29 cellular contexts compared by ENCODE assay signal in the genomic region with DNA sequence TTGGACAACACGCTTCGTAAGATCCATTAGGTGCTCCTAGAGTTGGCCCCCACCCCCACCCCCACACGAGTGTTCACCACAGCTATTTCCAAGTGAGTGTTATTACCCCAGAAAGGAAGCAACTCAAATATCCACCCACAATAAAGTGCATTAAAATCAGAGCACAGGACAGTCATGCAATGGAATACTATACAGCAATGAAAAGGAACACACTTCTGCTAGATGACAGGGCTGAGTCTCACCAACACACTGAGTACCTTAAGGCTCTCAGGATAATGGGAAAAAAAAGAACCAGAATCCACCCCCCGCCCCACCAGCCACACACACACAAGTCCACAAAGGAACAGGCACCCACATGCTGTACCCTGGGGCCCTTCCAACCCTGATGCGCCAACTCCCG. TPM values are rescaled to one million over a fixed set of nuclear protein-coding genes. Genes with fewer than 3 reads are reported as not detected.
DNase-seq lines count a peak whose midpoint lies in the region; ATAC-seq, FAIRE-seq and TF ChIP-seq lines count a peak whose summit lies in the region.
"Had no signal": no experiment of that assay in that cellular context is flagged by ENCODE, and none has a peak within 500 bp of the region (broad histone marks: within the 10 kb centered on the region; RNA-seq: fewer than 3 reads in every experiment).

No MANE protein-coding gene starts in this region.

- no peak for TF ChIP-seq CTCF in HEK293 (tag by site-specific recombination; IDR thresholded peaks at IDR 0.05)
- no peak for TF ChIP-seq CTCF in K562 (IDR thresholded peaks at IDR 0.05 in 2 of 3, conservative IDR thresholded peaks at IDR 0.05 in 1 of 3; ENCODE audit: insufficient read depth in 2 of 3, low read depth in 1 of 3, low read length in 3 of 3)
- no peak for TF ChIP-seq CTCF in endothelial cell (IDR thresholded peaks at IDR 0.05; ENCODE audit: unreplicated experiment)

- intact Hi-C loops in K562 (cut with micrococcal nuclease) = no loop called here

- no peak overlapping the region for H3K4me2 ChIP-seq in K562 (ENCODE audit: insufficient read depth, low read length)
- H3K4me2 ChIP-seq: BLaER1 had no signal

- in situ Hi-C loops in K562 (cut with MboI) = no loop called here

- H3K27ac ChIP-seq in HEK293 (ENCODE audit: extremely low read depth, low read depth, low read length) = no peak overlapping the region
- H3K27ac ChIP-seq in K562 (ENCODE audit: extremely low read depth, low read depth, low read length) = no peak overlapping the region
- H3K27ac ChIP-seq: BLaER1 had no signal

- H3K9me3 Mint-ChIP-seq in endothelial cell (ENCODE audit: unreplicated experiment) = no peaks in the 10 kb centered on the region

- H3K79me2 ChIP-seq in K562 (ENCODE audit: control insufficient read depth, insufficient read depth, low read length) = no peaks in the 10 kb centered on the region

- POLR2A ChIA-PET in HEK293 (lab: Yijun Ruan, JAX) (no interaction called here), K562 (lab: Yijun Ruan, JAX) (interaction anchor here (0.5 kb wide), 1 partner anchor 605 kb away, joined by 3 read pairs; no protein-coding TSS in a partner anchor)

- H3K27ac Mint-ChIP-seq in endothelial cell (ENCODE audit: unreplicated experiment) = no peak overlapping the region
- H3K27ac Mint-ChIP-seq: CD4-positive, CD25-positive, alpha-beta regulatory T cell; CD8-positive, alpha-beta memory T cell had no signal

- no peak overlapping the region for H3K9ac ChIP-seq in K562 (ENCODE audit: insufficient read depth in 1 of 2, low read depth in 2 of 2, low read length in 2 of 2)
- H3K9ac ChIP-seq: BLaER1 had no signal

- TF ChIP-seq POLR2A in K562 (conservative IDR thresholded peaks at IDR 0.05) = no peak

- CTCF ChIA-PET in HEK293 (lab: Yijun Ruan, JAX) = interaction anchor here (1.0 kb wide), 1 partner anchor 317 kb away, joined by 3 read pairs; no protein-coding TSS in a partner anchor
- CTCF ChIA-PET in K562 (lab: Yijun Ruan, JAX; ENCODE audit: low intra/inter-chr PET ratio) = no interaction called here

- no peaks in the 10 kb centered on the region; the same call in 1 of the 2 replicates for H4K20me1 ChIP-seq in K562 (replicated peaks; ENCODE audit: control insufficient read depth, insufficient read depth, low read length)

- TF ChIP-seq EP300 in K562 (IDR thresholded peaks at IDR 0.05; ENCODE audit: low read length) = no peak

- no peak for ATAC-seq in K562
- no peak for ATAC-seq in HG03520 (IDR thresholded peaks at IDR 0.05; ENCODE audit: unreplicated experiment)
- ATAC-seq: GM12878 had no signal

- WGBS in K562 (ENCODE audit: insufficient coverage, low coverage, missing lambda C conversion rate) = 96% methylated on average over 6 of the region's 6 CpGs

- no peak overlapping the region for H2AFZ ChIP-seq in K562 (ENCODE audit: low read depth, low read length)

- H3K27me3 ChIP-seq in K562 (ENCODE audit: control insufficient read depth in 2 of 2, insufficient read depth in 2 of 2, low read length in 2 of 2) = no peaks in the 10 kb centered on the region; a peak in 1 of 5 replicates
- H3K27me3 ChIP-seq: BE2C, BLaER1 had no signal

- DNase-seq in K562 (ENCODE audit: extremely low read depth in 1 of 4, low spot score in 3 of 4) (no peak), endothelial cell (ENCODE audit: low spot score) (no peak), NCI-H524 (lab: John Stamatoyannopoulos, UW) (no peak)
- DNase-seq: 8988T; ACHN; BE2C; C1 segment of cervical spinal cord; CD4-positive, CD25-positive, alpha-beta regulatory T cell; CD8-positive, alpha-beta memory T cell; COR-L47; DMS 273 treated with DMSO at 0.1 percent for 48 hours; DMS153; DMS53; DMS79; DND-41; EL; GDM1 had no signal

- no peaks in the 10 kb centered on the region for H3K9me1 ChIP-seq in K562 (ENCODE audit: control insufficient read depth, insufficient read depth, low read length)

- TF ChIP-seq RAD21 in K562 (CRISPR knock-in tag; conservative IDR thresholded peaks at IDR 0.05 in 1 of 2, IDR thresholded peaks at IDR 0.05 in 1 of 2) = no peak

- H3K9me3 ChIP-seq in HEK293 (ENCODE audit: control insufficient read depth, insufficient read depth, low read depth, low read length) = no peaks in the 10 kb centered on the region
- H3K9me3 ChIP-seq in K562 (replicated peaks; ENCODE audit: control insufficient read depth, insufficient read depth, low read depth, low read length) = no peaks in the 10 kb centered on the region
- H3K9me3 ChIP-seq: BE2C, BLaER1 had no signal

- H3K36me3 ChIP-seq in HEK293 (ENCODE audit: control insufficient read depth in 2 of 2, insufficient read depth in 1 of 2, low read length in 2 of 2) = peaks cover 3 to 88% of the 10 kb centered on the region in 2 experiments; a peak in 2 of 3 replicates
- peaks cover 86% of the 10 kb centered on the region; the same call in 2 of the 3 replicates for H3K36me3 ChIP-seq in K562 (ENCODE audit: control insufficient read depth, insufficient read depth, low read length)

- H3K4me3 Mint-ChIP-seq in endothelial cell (ENCODE audit: unreplicated experiment) = peak overlapping the region; percentile 27
- H3K4me3 Mint-ChIP-seq: CD14-positive monocyte; CD4-positive, alpha-beta memory T cell; CD4-positive, CD25-positive, alpha-beta regulatory T cell; CD8-positive, alpha-beta memory T cell had no signal

- peaks cover 61% of the 10 kb centered on the region for H3K36me3 Mint-ChIP-seq in endothelial cell (ENCODE audit: low read depth, unreplicated experiment)

- no TSS peak for BruUV-seq in K562 (replicated peaks; lab: Mats Ljungman, UMichigan)

- no peak for FAIRE-seq in K562 (lab: Jason Lieb, UNC)
- FAIRE-seq: A204.1, GM12878, GM12892, GM18507 had no signal

- H3K27me3 Mint-ChIP-seq in endothelial cell (ENCODE audit: unreplicated experiment) = peaks cover 2% of the 10 kb centered on the region
- H3K27me3 Mint-ChIP-seq: CD4-positive, alpha-beta memory T cell; CD4-positive, CD25-positive, alpha-beta regulatory T cell; CD8-positive, alpha-beta memory T cell had no signal

- H3K4me1 Mint-ChIP-seq in endothelial cell (ENCODE audit: unreplicated experiment) = peaks cover 9% of the 10 kb centered on the region

- H3K4me3 ChIP-seq in HEK293 (ENCODE audit: low read depth, low read length) (no peak overlapping the region), K562 (no peak overlapping the region)
- H3K4me3 ChIP-seq: BLaER1, GM12878 had no signal

- H3K4me1 ChIP-seq in HEK293 (ENCODE audit: control insufficient read depth, insufficient read depth, low read length) (no peaks in the 10 kb centered on the region), K562 (replicated peaks in 1 of 2; ENCODE audit: control insufficient read depth in 2 of 2, insufficient read depth in 2 of 2, low read length in 2 of 2) (peaks cover 0 to 9% of the 10 kb centered on the region in 2 experiments; a peak in 2 of 5 replicates)
- H3K4me1 ChIP-seq: BE2C, BLaER1 had no signal

TF ChIP-seq in HEK293, 187 proteins besides CTCF, POLR2A, EP300 and RAD21 (continues in another document):
- TF ChIP-seq ZNF473 (tag by site-specific recombination; IDR thresholded peaks at IDR 0.05) = no peak

TF ChIP-seq in K562, 482 proteins besides CTCF, POLR2A, EP300 and RAD21 (continues in another document):
- TF ChIP-seq BCOR (IDR thresholded peaks at IDR 0.05) (0 out of 2 replicates have a peak, but pooled peaks have one; percentile 46), ZNF695 (CRISPR knock-in tag; IDR thresholded peaks at IDR 0.05) (no peak), ZNF146 (CRISPR knock-in tag; IDR thresholded peaks at IDR 0.05; ENCODE audit: unreplicated experiment) (peak; percentile 98), SP2 (IDR thresholded peaks at IDR 0.05; ENCODE audit: extremely low read depth, low read depth, low read length, poor library complexity, severe bottlenecking) (no peak), ZNF436 (CRISPR knock-in tag; IDR thresholded peaks at IDR 0.05) (no peak)

RNA-seq across cellular contexts. Expression of a gene that starts 21.0 kb away (rescaled TPM):
- total RNA-seq in K562 (2011; cell fraction: chromatin; rRNA removed; ENCODE audit: low replicate concordance) = 44.0 and 98.8 TPM in 2 replicates
- total RNA-seq in K562 (2011; cell fraction: nucleolus; rRNA removed) = 76.2 and 78.7 TPM in 2 replicates
- 43.0 and 46.3 TPM in 2 replicates for total RNA-seq in K562 (2011; cell fraction: nucleoplasm; rRNA removed)
- 73.5 and 105 TPM in 2 replicates for total RNA-seq in K562 (2014; rRNA removed)
- total RNA-seq in K562 (2014; rRNA removed; fragmentation: Illumina TruSeq; extraction: Trizol) = 18.7 and 24.6 TPM in 2 replicates
- total RNA-seq in K562 (2015; rRNA removed; fragmentation: Illumina TruSeq; extraction: Trizol) = 41.8 and 49.7 TPM in 2 replicates
- 72.0 and 75.5 TPM in 2 replicates for total RNA-seq in K562 (2021)
- 43.6 and 45.0 TPM in 2 replicates for polyA plus RNA-seq in K562 (2011; rRNA removed)
- polyA plus RNA-seq in K562 (2011; cell fraction: cytosol; rRNA removed) = 28.1 and 40.4 TPM in 2 replicates
- polyA plus RNA-seq in K562 (2011; cell fraction: nucleus; rRNA removed) = 33.7 and 47.1 TPM in 2 replicates
- 70.2 and 113 TPM in 2 replicates for polyA plus RNA-seq in K562 (2012)
- polyA plus RNA-seq in K562 (2014; fragmentation: Illumina TruSeq; extraction: Trizol) = 33.1 and 55.4 TPM in 2 replicates
- 1 to 10 TPM; 1.1 to 6.1 TPM for polyA plus RNA-seq in K562 (2014; fragmentation: Nextera tagmentation; extraction: Ambion mirVana)
- polyA plus RNA-seq in K562 (2014; rRNA removed) = 57.7 and 69.9 TPM in 2 replicates
- 23.0 and 26.5 TPM in 2 replicates for polyA minus RNA-seq in K562 (2011; rRNA and poly(A)+ RNA removed)
- polyA minus RNA-seq in K562 (2011; cell fraction: cytosol; rRNA and poly(A)+ RNA removed) = 19.7 and 31.3 TPM in 2 replicates
- 17.9 and 19.5 TPM in 2 replicates for polyA minus RNA-seq in K562 (2011; cell fraction: nucleus; rRNA and poly(A)+ RNA removed)
- 92.2 TPM for total RNA-seq in endothelial cell (ENCODE audit: unreplicated experiment)

RNA-seq across cellular contexts. Expression of a gene that starts 48.1 kb away (rescaled TPM):
- not detected in 2 replicates for total RNA-seq in K562 (2011; cell fraction: chromatin; rRNA removed; ENCODE audit: low replicate concordance)
- not detected in 2 replicates for total RNA-seq in K562 (2011; cell fraction: nucleolus; rRNA removed)
- not detected in 2 replicates for total RNA-seq in K562 (2011; cell fraction: nucleoplasm; rRNA removed)
- total RNA-seq in K562 (2014; rRNA removed) (not detected in 2 replicates), K562 (2014; rRNA removed; fragmentation: Illumina TruSeq; extraction: Trizol) (not detected in 2 replicates), K562 (2015; rRNA removed; fragmentation: Illumina TruSeq; extraction: Trizol) (not detected in 2 replicates), K562 (2021) (not detected in 2 replicates), endothelial cell (ENCODE audit: unreplicated experiment) (0.69 TPM)
- polyA plus RNA-seq in K562 (2011; rRNA removed) (not detected in 2 replicates), K562 (2014; fragmentation: Illumina TruSeq; extraction: Trizol) (not detected in 2 replicates), K562 (2014; fragmentation: Nextera tagmentation; extraction: Ambion mirVana) (not detected), K562 (2014; rRNA removed) (not detected in 2 replicates)
- polyA plus RNA-seq in K562 (2011; cell fraction: cytosol; rRNA removed) = not detected in 2 replicates
- polyA plus RNA-seq in K562 (2011; cell fraction: nucleus; rRNA removed) = not detected in 2 replicates
- not detected in 2 replicates for polyA plus RNA-seq in K562 (2012)
- not detected in 2 replicates for polyA minus RNA-seq in K562 (2011; rRNA and poly(A)+ RNA removed)
- polyA minus RNA-seq in K562 (2011; cell fraction: cytosol; rRNA and poly(A)+ RNA removed) = not detected in 2 replicates
- polyA minus RNA-seq in K562 (2011; cell fraction: nucleus; rRNA and poly(A)+ RNA removed) = not detected in 2 replicates
- total RNA-seq: A673; CD4-positive, alpha-beta memory T cell; CD4-positive, CD25-positive, alpha-beta regulatory T cell; CD8-positive, alpha-beta memory T cell; G401 had no signal
- polyA plus RNA-seq: AG04450; CD14-positive monocyte; CD8-positive, alpha-beta memory T cell had no signal
